9 cellular contexts compared by ENCODE assay signal in the genomic region with DNA sequence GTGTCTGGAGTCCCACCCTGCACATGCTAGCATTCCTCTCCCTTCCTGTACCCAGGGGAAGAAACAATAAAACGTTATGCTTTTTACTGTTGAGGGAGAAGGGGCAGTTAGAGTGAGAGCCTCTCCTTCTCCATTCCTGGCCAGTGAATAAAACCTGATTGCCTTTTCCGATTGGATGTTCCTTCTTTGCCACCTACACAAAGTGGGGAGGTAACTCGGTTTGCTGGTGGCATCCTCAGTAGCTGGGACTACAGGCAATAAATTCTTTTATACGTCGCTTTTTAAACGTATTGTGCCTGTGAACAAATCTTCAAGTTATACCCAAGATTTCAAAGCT. TPM values are rescaled to one million over a fixed set of nuclear protein-coding genes. Genes with fewer than 3 reads are reported as not detected.
DNase-seq lines count a peak whose midpoint lies in the region; ATAC-seq lines count a peak whose summit lies in the region.
"Had no signal": no experiment of that assay in that cellular context is flagged by ENCODE, and none has a peak within 500 bp of the region (broad histone marks: within the 10 kb centered on the region; RNA-seq: fewer than 3 reads in every experiment).

No MANE protein-coding gene starts in this region.

- peak overlapping the region; percentile 93 for H3K27ac Mint-ChIP-seq in activated naive CD8-positive, alpha-beta T cell treated with anti-CD3 and anti-CD28 coated beads, Interleukin-2, amount 10 ng/mL, durations not matched to agents 7 days and 5 days

- WGBS in thymus, result 38% methylated on average over 6 of the region's 6 CpGs
- WGBS in aorta, 2 donors, result 25 to 37% methylated on average over 6 of the region's 6 CpGs

- POLR2A ChIA-PET in activated naive CD8-positive, alpha-beta T cell treated with anti-CD3 and anti-CD28 coated beads, Interleukin-2, amount 10 ng/mL, durations not matched to agents 7 days and 5 days (lab: Charles Lee), result interaction anchor here (0.5 to 5.7 kb wide), 13 partner anchors 14 to 1954 kb away, joined by 3 to 64 read pairs (median 4); a partner anchor contains a TSS

- H3K9me3 Mint-ChIP-seq in activated T-cell treated with anti-CD3 and anti-CD28 coated beads, Interleukin-2, amount 50 U/mL, for 4 hours, result no peaks in the 10 kb centered on the region
- no peaks in the 10 kb centered on the region for H3K9me3 Mint-ChIP-seq in activated naive CD8-positive, alpha-beta T cell treated with anti-CD3 and anti-CD28 coated beads, Interleukin-2, amount 10 ng/mL, durations not matched to agents 7 days and 5 days

- H3K27ac ChIP-seq in layer of hippocampus (ENCODE audit: low read depth, low read length) (peak overlapping the region; percentile 69), thymus (ENCODE audit: low read depth) (no peak overlapping the region), aorta (ENCODE audit: low read depth in 1 of 2, low read length in 2 of 2) (no peak overlapping the region)

- H3K4me1 Mint-ChIP-seq in activated T-cell treated with anti-CD3 and anti-CD28 coated beads, Interleukin-2, amount 50 U/mL, for 4 hours (ENCODE audit: low read depth), result peaks cover 10% of the 10 kb centered on the region
- H3K4me1 Mint-ChIP-seq in activated naive CD8-positive, alpha-beta T cell treated with anti-CD3 and anti-CD28 coated beads, Interleukin-2, amount 10 ng/mL, durations not matched to agents 7 days and 5 days, result peaks cover 12% of the 10 kb centered on the region

- H3K9me3 ChIP-seq in thymus (ENCODE audit: control insufficient read depth), result no peaks in the 10 kb centered on the region
- no peaks in the 10 kb centered on the region for H3K9me3 ChIP-seq in aorta (ENCODE audit: control insufficient read depth, low read length)

- H3K36me3 ChIP-seq in thymus (ENCODE audit: control insufficient read depth, insufficient read depth) (peaks cover 16% of the 10 kb centered on the region), aorta (ENCODE audit: control insufficient read depth in 1 of 2, insufficient read depth in 2 of 2, low read length in 1 of 2) (no peaks in the 10 kb centered on the region)

- H3K27me3 Mint-ChIP-seq in activated T-cell treated with anti-CD3 and anti-CD28 coated beads, Interleukin-2, amount 50 U/mL, for 4 hours (ENCODE audit: low read depth), result no peaks in the 10 kb centered on the region
- H3K27me3 Mint-ChIP-seq in activated naive CD8-positive, alpha-beta T cell treated with anti-CD3 and anti-CD28 coated beads, Interleukin-2, amount 10 ng/mL, durations not matched to agents 7 days and 5 days, result no peaks in the 10 kb centered on the region

- peak overlapping the region; percentile 91 for H3K4me3 Mint-ChIP-seq in activated T-cell treated with anti-CD3 and anti-CD28 coated beads, Interleukin-2, amount 50 U/mL, for 4 hours
- peak overlapping the region; percentile 96 for H3K4me3 Mint-ChIP-seq in activated naive CD8-positive, alpha-beta T cell treated with anti-CD3 and anti-CD28 coated beads, Interleukin-2, amount 10 ng/mL, durations not matched to agents 7 days and 5 days

- H3K4me3 ChIP-seq in thymus (ENCODE audit: low read length), result peak overlapping the region; percentile 86
- H3K4me3 ChIP-seq in aorta (ENCODE audit: low read length in 2 of 2), result no peak overlapping the region

- H3K4me1 ChIP-seq in thymus (ENCODE audit: control insufficient read depth, insufficient read depth, low read length), result peaks cover 10% of the 10 kb centered on the region
- H3K4me1 ChIP-seq in aorta (ENCODE audit: control insufficient read depth in 1 of 2, insufficient read depth in 2 of 2, low read length in 2 of 2), result no peaks in the 10 kb centered on the region

- H3K36me3 Mint-ChIP-seq in activated T-cell treated with anti-CD3 and anti-CD28 coated beads, Interleukin-2, amount 50 U/mL, for 4 hours (ENCODE audit: insufficient read depth), result peaks cover 11% of the 10 kb centered on the region
- peaks cover 10% of the 10 kb centered on the region for H3K36me3 Mint-ChIP-seq in activated naive CD8-positive, alpha-beta T cell treated with anti-CD3 and anti-CD28 coated beads, Interleukin-2, amount 10 ng/mL, durations not matched to agents 7 days and 5 days

- H3K27me3 ChIP-seq in layer of hippocampus (ENCODE audit: control insufficient read depth, insufficient read depth, low read length) (no peaks in the 10 kb centered on the region), thymus (ENCODE audit: control insufficient read depth, insufficient read depth) (no peaks in the 10 kb centered on the region), aorta (ENCODE audit: control insufficient read depth in 1 of 2, insufficient read depth in 2 of 2, low read length in 1 of 2) (no peaks in the 10 kb centered on the region)

- DNase-seq in activated T-cell treated with anti-CD3 and anti-CD28 coated beads, Interleukin-2, amount 50 U/mL, for 4 hours, result no peak
- no peak for DNase-seq in activated T-cell treated with anti-CD3 and anti-CD28 coated beads, Interleukin-2, amount 50 U/mL, for 48 hours
- no peak for DNase-seq in activated naive CD8-positive, alpha-beta T cell treated with anti-CD3 and anti-CD28 coated beads, Interleukin-2, amount 10 ng/mL, durations not matched to agents 7 days and 5 days
- DNase-seq in stimulated activated naive CD4-positive, alpha-beta T cell (lab: John Stamatoyannopoulos, UW), result no peak
- no peak for DNase-seq in aorta
- DNase-seq in stimulated activated CD4-positive, alpha-beta T cell treated with anti-CD3 and anti-CD28 coated beads, Interleukin-4, amount 100 ng/mL, for 24 hours, result no peak

- ATAC-seq in activated T-cell treated with anti-CD3 and anti-CD28 coated beads, Interleukin-2, amount 50 U/mL, for 4 hours, result no peak
- no peak for ATAC-seq in activated naive CD8-positive, alpha-beta T cell treated with anti-CD3 and anti-CD28 coated beads, Interleukin-2, amount 10 ng/mL, durations not matched to agents 7 days and 5 days (ENCODE audit: low read depth)
- ATAC-seq in aorta (ENCODE audit: low FRiP score), result no peak

- intact Hi-C loops in aorta (cut with DNase I), result no loop called here

RNA-seq across cellular contexts. Expression of a gene that starts 0.7 kb away (rescaled TPM):
- total RNA-seq in activated T-cell treated with anti-CD3 and anti-CD28 coated beads, Interleukin-2, amount 50 U/mL, for 4 hours, result 10 to 100 TPM; 37.3 to 43.3 (median 38.6) TPM
- total RNA-seq in activated naive CD8-positive, alpha-beta T cell treated with anti-CD3 and anti-CD28 coated beads, Interleukin-2, amount 10 ng/mL, durations not matched to agents 7 days and 5 days, result 10 to 100 TPM; 34.1 to 40.3 TPM
- 56.8 TPM for polyA plus RNA-seq in thymus
- total RNA-seq in aorta, result 10 to 100 TPM; 28.5 to 48.0 TPM
- 10 to 100 TPM; 50.7 to 68.6 TPM for polyA plus RNA-seq in aorta

RNA-seq across cellular contexts. Expression of a gene that starts 13.7 kb away (rescaled TPM):
- total RNA-seq in activated T-cell treated with anti-CD3 and anti-CD28 coated beads, Interleukin-2, amount 50 U/mL, for 4 hours, result 100 to 1,000 TPM in 2 of 3 donors, 10 to 100 TPM in 1; 85.9 to 120 (median 105) TPM
- 100 to 1,000 TPM; 197 to 201 TPM for total RNA-seq in activated naive CD8-positive, alpha-beta T cell treated with anti-CD3 and anti-CD28 coated beads, Interleukin-2, amount 10 ng/mL, durations not matched to agents 7 days and 5 days
- polyA plus RNA-seq in thymus, result 221 TPM
- 100 to 1,000 TPM in 1 of 2 donors, 10 to 100 TPM in 1; 72.0 to 116 TPM for total RNA-seq in aorta
- polyA plus RNA-seq in aorta, result 100 to 1,000 TPM; 114 to 171 TPM

RNA-seq across cellular contexts. Expression of a gene that starts 25.1 kb away (rescaled TPM):
- total RNA-seq in activated T-cell treated with anti-CD3 and anti-CD28 coated beads, Interleukin-2, amount 50 U/mL, for 4 hours, result under 1 TPM; 0.24 to 0.53 (median 0.46) TPM
- total RNA-seq in activated naive CD8-positive, alpha-beta T cell treated with anti-CD3 and anti-CD28 coated beads, Interleukin-2, amount 10 ng/mL, durations not matched to agents 7 days and 5 days, result 1 to 10 TPM; 4.7 to 5.4 TPM
- polyA plus RNA-seq in thymus (0.55 TPM), aorta (not detected)
- 1 to 10 TPM in 1 of 2 donors, under 1 TPM in 1; 0.71 to 1.7 TPM for total RNA-seq in aorta

RNA-seq across cellular contexts. Expression of a gene that starts 29.3 kb away (rescaled TPM):
- not detected for total RNA-seq in activated T-cell treated with anti-CD3 and anti-CD28 coated beads, Interleukin-2, amount 50 U/mL, for 4 hours
- total RNA-seq in activated naive CD8-positive, alpha-beta T cell treated with anti-CD3 and anti-CD28 coated beads, Interleukin-2, amount 10 ng/mL, durations not matched to agents 7 days and 5 days, result not detected
- polyA plus RNA-seq in thymus (3.2 TPM), aorta (under 1 TPM in 1 of 2 donors, not detected in 1; 0.38 TPM)
- total RNA-seq in aorta, result under 1 TPM in 1 of 2 donors, not detected in 1; 0.30 TPM
- total RNA-seq: T-helper 1 cell treated with Interleukin-12 subunit alpha and Interleukin-12 subunit beta and Interleukin-4 antibody, amounts not matched to agents 30 ng/mL and 1 ng/mL, for 36 hours had no signal

RNA-seq across cellular contexts. Expression of a gene that starts 41.6 kb away (rescaled TPM):
- not detected for total RNA-seq in activated T-cell treated with anti-CD3 and anti-CD28 coated beads, Interleukin-2, amount 50 U/mL, for 4 hours
- total RNA-seq in activated naive CD8-positive, alpha-beta T cell treated with anti-CD3 and anti-CD28 coated beads, Interleukin-2, amount 10 ng/mL, durations not matched to agents 7 days and 5 days, result not detected
- not detected for polyA plus RNA-seq in thymus
- total RNA-seq in aorta, result not detected
- not detected for polyA plus RNA-seq in aorta
- total RNA-seq: T-helper 1 cell treated with Interleukin-12 subunit alpha and Interleukin-12 subunit beta and Interleukin-4 antibody, amounts not matched to agents 30 ng/mL and 1 ng/mL, for 36 hours had no signal
